Comparison of ENCODE assay signal across 9 cellular contexts in the genomic region with DNA sequence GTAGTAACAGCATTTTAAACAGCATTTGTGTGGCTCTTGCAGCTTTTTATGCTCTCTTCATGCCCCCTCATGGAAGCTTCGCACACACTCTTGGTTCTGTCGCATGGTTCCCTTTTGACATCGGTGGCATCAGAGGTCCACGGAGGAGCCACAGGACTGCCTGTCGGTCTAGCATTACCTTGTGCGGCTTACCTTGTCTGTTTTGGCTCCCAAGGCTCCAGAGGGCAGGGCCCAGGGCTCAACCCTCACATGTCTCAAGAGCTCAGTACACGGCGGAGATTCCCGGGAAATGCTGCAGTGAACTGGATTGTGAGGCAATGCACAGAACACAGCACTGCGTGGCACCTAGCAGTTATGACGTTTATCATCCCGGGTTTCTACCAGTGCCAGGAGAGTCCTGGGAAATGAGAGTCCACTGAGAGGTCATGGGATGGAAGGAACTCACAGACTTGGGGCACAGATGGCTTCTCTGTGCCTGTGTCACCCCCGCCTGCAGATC.
"Had no signal": no experiment of that assay in that cellular context is flagged by ENCODE, and none has a peak within 500 bp of the region (broad histone marks: within the 10 kb centered on the region; RNA-seq: fewer than 3 reads in every experiment).

No MANE protein-coding gene starts in this region.

- H3K4me1 Mint-ChIP-seq: IgD-negative memory B cell had no signal

- H3K4me3 Mint-ChIP-seq: H9, IgD-negative memory B cell had no signal

- H3K36me3 Mint-ChIP-seq: IgD-negative memory B cell had no signal

- H3K27ac ChIP-seq: GM23248, HL-60 had no signal

- DNase-seq: GM23248, GOT3, H9, HCEC 1CT, KBM-7 had no signal

- FAIRE-seq: H54, HepG2 had no signal

- H2AFZ ChIP-seq: GM23248 had no signal

- ATAC-seq: HepG2 had no signal

- H3K9ac ChIP-seq: GM23248 had no signal

- H3K4me3 ChIP-seq: GM23248 had no signal

- H3K27ac Mint-ChIP-seq: H9, IgD-negative memory B cell had no signal
